In the genomic region with DNA sequence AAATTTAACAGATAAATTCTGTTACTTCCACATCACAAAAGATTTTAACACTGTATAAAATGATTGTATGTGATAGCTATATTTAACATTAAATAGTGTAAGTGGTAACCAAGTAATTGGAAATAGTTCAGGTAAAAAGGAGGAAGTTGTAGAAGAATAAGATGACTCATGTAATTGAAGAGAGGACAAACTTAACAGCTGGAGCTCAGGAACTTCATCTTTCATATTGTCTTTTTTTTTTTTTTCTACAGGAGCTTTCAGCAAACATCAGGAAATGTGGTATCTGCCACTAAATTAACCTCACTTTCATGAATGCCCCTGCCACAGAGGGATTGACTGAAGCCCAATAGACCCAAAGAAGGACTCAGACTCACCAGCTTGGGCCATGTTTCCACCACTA, we compare ENCODE assay signal across 26 cellular contexts.
DNase-seq lines count a peak whose midpoint lies in the region; ATAC-seq, FAIRE-seq and TF ChIP-seq lines count a peak whose summit lies in the region.
"Had no signal": no experiment of that assay in that cellular context is flagged by ENCODE, and none has a peak within 500 bp of the region (broad histone marks: within the 10 kb centered on the region; RNA-seq: fewer than 3 reads in every experiment).

No MANE protein-coding gene starts in this region.

- TF ChIP-seq POLR2A in A549 (IDR thresholded peaks at IDR 0.05; ENCODE audit: low read length), result no peak

- POLR2A ChIA-PET in A549 (lab: Yijun Ruan, JAX), result interaction anchor here (0.7 kb wide), 1 partner anchor 77 kb away, joined by 6 read pairs; no protein-coding TSS in a partner anchor

- H3K4me3 ChIP-seq in A549 (no peak overlapping the region), cardiac fibroblast (replicated peaks in 1 of 2; ENCODE audit: low read depth in 2 of 2, low read length in 2 of 2) (no peak overlapping the region)
- H3K4me3 ChIP-seq: left lung, SK-N-MC, testis had no signal

- TF ChIP-seq RAD21 in A549 (conservative IDR thresholded peaks at IDR 0.05 in 1 of 2, IDR thresholded peaks at IDR 0.05 in 1 of 2), result no peak

- TF ChIP-seq CTCF in A549 (IDR thresholded peaks at IDR 0.05), result no peak
- no peak for TF ChIP-seq CTCF in cardiac fibroblast (IDR thresholded peaks at IDR 0.05; ENCODE audit: low read depth, low read length)

- H3K9me3 ChIP-seq in A549, result no peaks in the 10 kb centered on the region
- H3K9me3 ChIP-seq: left lung, testis had no signal

- CTCF ChIA-PET in A549 (lab: Yijun Ruan, JAX), result interaction anchor here (1.2 kb wide), 1 partner anchor 9 kb away, joined by 4 read pairs; no protein-coding TSS in a partner anchor

- H3K27ac ChIP-seq in A549, result no peak overlapping the region
- H3K27ac ChIP-seq: SK-N-MC, testis had no signal

- TF ChIP-seq EP300 in A549 (IDR thresholded peaks at IDR 0.05), result no peak

- no peak for ATAC-seq in A549
- ATAC-seq in HG02763 (IDR thresholded peaks at IDR 0.05; ENCODE audit: unreplicated experiment), result no peak
- ATAC-seq: activated CD8-positive, alpha-beta T cell treated with anti-CD3 and anti-CD28 coated beads for 36 hours; Panc1; stimulated activated naive B cell treated with anti-CD40 and anti-IgM and Interleukin-4, amounts not matched to agents 10 μg/mL and 1 μg/mL and 100 μg/mL, for 72 hours had no signal

- DNase-seq in A549 (ENCODE audit: low read depth in 1 of 2, low spot score in 1 of 2) (no peak), HT1080 (ENCODE audit: low read depth) (peak; percentile 54), NOMO-1 treated with DMSO at 0.1 percent for 48 hours (lab: John Stamatoyannopoulos, UW; ENCODE audit: unreplicated experiment) (peak; percentile 89), cardiac fibroblast (ENCODE audit: low read depth in 2 of 2) (peak; percentile 3 to 47), NCI-H187 (lab: John Stamatoyannopoulos, UW) (no peak), SHP77 (lab: John Stamatoyannopoulos, UW) (no peak)
- DNase-seq in stimulated activated CD8-positive, alpha-beta memory T cell treated with anti-CD3 and anti-CD28 coated beads, Interleukin-4, amount 100 ng/mL, for 48 hours, result no peak
- DNase-seq: ACHN; activated CD4-positive, CD25-positive, alpha-beta regulatory T cell; activated CD8-positive, alpha-beta T cell treated with anti-CD3 and anti-CD28 coated beads for 36 hours; activated naive CD4-positive, alpha-beta T cell treated with anti-CD3 and anti-CD28 coated beads for 36 hours; activated T-cell treated with anti-CD3 and anti-CD28 coated beads, Interleukin-2, amount 50 U/mL, for 24 hours; anterior cingulate cortex; C1 segment of cervical spinal cord; KG1; left lung; NCI-H1436; NCI-H2171; stimulated activated CD4-positive, alpha-beta T cell treated with anti-CD3 and anti-CD28 coated beads, Interleukin-1b, Interleukin-23, amount 100 ng/mL, for 48 hours; stimulated activated naive B cell treated with anti-CD40 and anti-IgM and Interleukin-4, amounts not matched to agents 10 μg/mL and 1 μg/mL and 100 μg/mL, for 72 hours; T-helper 9 cell; testis had no signal

- H3K4me2 ChIP-seq in A549, result peak overlapping the region; percentile 5; the same call in 1 of the 3 replicates

- FAIRE-seq in A549 (lab: Jason Lieb, UNC), result no peak
- FAIRE-seq: G401.6 had no signal

- peaks cover 8% of the 10 kb centered on the region; the same call in 2 of the 3 replicates for H3K4me1 ChIP-seq in A549
- H3K4me1 ChIP-seq: left lung, testis had no signal

TF ChIP-seq in A549, 52 proteins besides CTCF, POLR2A, EP300 and RAD21:
- TF ChIP-seq, protein P1, sequence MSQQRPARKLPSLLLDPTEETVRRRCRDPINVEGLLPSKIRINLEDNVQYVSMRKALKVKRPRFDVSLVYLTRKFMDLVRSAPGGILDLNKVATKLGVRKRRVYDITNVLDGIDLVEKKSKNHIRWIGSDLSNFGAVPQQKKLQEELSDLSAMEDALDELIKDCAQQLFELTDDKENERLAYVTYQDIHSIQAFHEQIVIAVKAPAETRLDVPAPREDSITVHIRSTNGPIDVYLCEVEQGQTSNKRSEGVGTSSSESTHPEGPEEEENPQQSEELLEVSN (IDR thresholded peaks at IDR 0.05; ENCODE audit: borderline replicate concordance, low read depth), result no peak
- TF ChIP-seq POLR2AphosphoS2 (conservative IDR thresholded peaks at IDR 0.05; ENCODE audit: low read length), result no peak
- no peak for TF ChIP-seq MYC (IDR thresholded peaks at IDR 0.05; ENCODE audit: borderline replicate concordance, low read length)
- TF ChIP-seq HEYL (CRISPR knock-in tag; IDR thresholded peaks at IDR 0.05), result no peak
- no peak for TF ChIP-seq TFCP2L1 (CRISPR knock-in tag; IDR thresholded peaks at IDR 0.05)
- TF ChIP-seq TP53 (CRISPR knock-in tag; IDR thresholded peaks at IDR 0.05), result no peak
- TF ChIP-seq ESRRA (IDR thresholded peaks at IDR 0.05; ENCODE audit: borderline replicate concordance, low read length), result no peak
- no peak for TF ChIP-seq SMC3 (IDR thresholded peaks at IDR 0.05)
- no peak for TF ChIP-seq FOSL2 (IDR thresholded peaks at IDR 0.05)
- TF ChIP-seq FOSL2 (CRISPR knock-in tag; IDR thresholded peaks at IDR 0.05), result no peak
- TF ChIP-seq FOXS1 (CRISPR knock-in tag; IDR thresholded peaks at IDR 0.05), result no peak
- no peak for TF ChIP-seq KDM5A (IDR thresholded peaks at IDR 0.05)
- no peak for TF ChIP-seq GATA3 (IDR thresholded peaks at IDR 0.05; ENCODE audit: borderline replicate concordance)
- TF ChIP-seq HOXA7 (CRISPR knock-in tag; IDR thresholded peaks at IDR 0.05), result no peak
- TF ChIP-seq CBX2 (IDR thresholded peaks at IDR 0.05; ENCODE audit: borderline replicate concordance, low read depth), result no peak
- no peak for TF ChIP-seq RNF2 (IDR thresholded peaks at IDR 0.05; ENCODE audit: borderline replicate concordance, low read depth)

Comparison
In these comparisons a context has a peak if more than half of its experiments do, and no peak if none do; other contexts are left out.
1. DNase-seq: peak in HT1080 (single experiment), NOMO-1 treated with DMSO at 0.1 percent for 48 hours (single experiment) and cardiac fibroblast (2 of 2); none in A549 (0 of 2), stimulated activated CD8-positive, alpha-beta memory T cell treated with anti-CD3 and anti-CD28 coated beads, Interleukin-4, amount 100 ng/mL, for 48 hours (single experiment), NCI-H187 (0 of 2) and SHP77 (0 of 2).